Comparison of ENCODE assay signal across 8 cellular contexts in the genomic region with DNA sequence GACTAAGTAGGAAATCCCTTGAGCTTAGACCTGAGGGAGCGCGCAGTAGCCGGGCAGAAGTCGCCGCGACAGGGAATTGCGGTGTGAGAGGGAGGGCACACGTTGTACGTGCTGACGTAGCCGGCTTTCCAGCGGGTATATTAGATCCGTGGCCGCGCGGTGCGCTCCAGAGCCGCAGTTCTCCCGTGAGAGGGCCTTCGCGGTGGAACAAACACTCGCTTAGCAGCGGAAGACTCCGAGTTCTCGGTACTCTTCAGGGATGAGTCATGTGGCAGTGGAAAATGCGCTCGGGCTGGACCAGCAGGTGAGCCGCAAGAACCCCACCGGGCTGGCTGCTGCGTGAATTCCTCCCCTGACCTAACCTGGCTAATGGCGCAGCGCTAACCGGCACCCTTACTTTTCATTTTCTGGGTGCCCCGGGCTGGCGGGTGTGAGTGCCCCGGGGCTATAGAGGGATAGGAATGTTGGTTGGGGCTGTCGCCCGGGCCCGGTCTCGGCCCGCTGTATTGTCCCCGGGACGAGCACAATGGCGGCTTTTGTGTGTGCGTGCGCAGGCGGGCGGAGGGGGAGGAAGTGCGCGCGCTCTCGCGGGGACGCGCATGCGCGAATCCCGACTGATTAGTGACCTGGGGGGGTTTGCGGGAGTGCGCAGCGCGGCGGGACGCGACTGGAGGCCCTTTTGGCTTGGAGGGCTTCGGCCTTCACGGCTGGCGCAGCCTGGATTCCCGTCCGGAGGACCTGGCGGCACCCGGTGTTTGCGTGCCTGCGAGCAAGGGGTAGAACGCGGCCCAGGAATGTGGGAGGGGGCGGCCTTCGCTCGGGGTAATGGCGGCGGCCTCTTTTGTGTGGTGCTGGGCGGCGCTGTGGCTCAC. TPM values are rescaled to one million over a fixed set of nuclear protein-coding genes. Genes with fewer than 3 reads are reported as not detected.
DNase-seq lines count a peak whose midpoint lies in the region; ATAC-seq and TF ChIP-seq lines count a peak whose summit lies in the region.

A gene (plus strand): TSS at position 169 of the 872 bp plus-strand sequence. CDS start 91 bp downstream, at position 260.

- H3K9me3 Mint-ChIP-seq in neural crest cell = no peaks in the 10 kb centered on the region

- peaks cover 14% of the 10 kb centered on the region for H3K36me3 Mint-ChIP-seq in neural crest cell (ENCODE audit: low read depth)

- peak within 1 kb of the TSS; percentile 100 for H3K27ac ChIP-seq in stomach smooth muscle (ENCODE audit: low read length)

- peak within 1 kb of the TSS; percentile 100 for H3K27ac Mint-ChIP-seq in neural crest cell (ENCODE audit: unreplicated experiment)

- peak; percentile 47 for ATAC-seq in GM21576 (IDR thresholded peaks at IDR 0.05; ENCODE audit: unreplicated experiment)

- no peaks in the 10 kb centered on the region for H3K27me3 ChIP-seq in stomach smooth muscle (ENCODE audit: control insufficient read depth in 1 of 2, insufficient read depth in 2 of 2, low read length in 2 of 2)

- no peaks in the 10 kb centered on the region for H3K9me3 ChIP-seq in stomach smooth muscle (ENCODE audit: control insufficient read depth in 2 of 2, low read length in 2 of 2)

- peak within 1 kb of the TSS; percentile 86 for H3K4me3 ChIP-seq in Jurkat, Clone E6-1 (ENCODE audit: low read length)
- peak within 1 kb of the TSS; percentile 86 to 98 for H3K4me3 ChIP-seq in stomach smooth muscle (ENCODE audit: low read length in 2 of 2)

- peaks cover 0 to 4% of the 10 kb centered on the region in 2 donors for H3K36me3 ChIP-seq in stomach smooth muscle (ENCODE audit: control insufficient read depth in 2 of 2, insufficient read depth in 2 of 2, low read length in 2 of 2)

- H3K9ac ChIP-seq in stomach smooth muscle (ENCODE audit: low read length in 2 of 2) = peak within 1 kb of the TSS; percentile 99 to 100

- peak; percentile 13 for TF ChIP-seq CTCF in neural crest cell (conservative IDR thresholded peaks at IDR 0.05)

- peak; percentile 86 for DNase-seq in DMS53 treated with DMSO at 0.1 percent for 48 hours (lab: John Stamatoyannopoulos, UW; ENCODE audit: unreplicated experiment)
- DNase-seq in Jurkat, Clone E6-1 (ENCODE audit: low read depth, low spot score) = peak; percentile 79
- DNase-seq in RPMI8226 = peak; percentile 87
- peak; percentile 93 for DNase-seq in activated effector memory CD4-positive, alpha-beta T cell treated with anti-CD3 and anti-CD28 coated beads, Interleukin-2, amount 50 U/mL, for 16 hours
- DNase-seq in fibroblast of the conjunctiva (ENCODE audit: low read depth) = peak; percentile 85
- DNase-seq in neural crest cell (ENCODE audit: low read depth, low spot score) = peak; percentile 69

- H3K4me1 ChIP-seq in stomach smooth muscle (ENCODE audit: control insufficient read depth, insufficient read depth, low read length) = peaks cover 34% of the 10 kb centered on the region

- peaks cover 39% of the 10 kb centered on the region for H3K4me1 Mint-ChIP-seq in neural crest cell

- H3K27me3 Mint-ChIP-seq in neural crest cell (ENCODE audit: low read depth) = peaks cover 26% of the 10 kb centered on the region

- H3K4me3 Mint-ChIP-seq in neural crest cell = peak within 1 kb of the TSS; percentile 97

RNA-seq across cellular contexts. Expression of the gene that starts here (rescaled TPM):
- polyA plus RNA-seq in Jurkat, Clone E6-1 (2012; ENCODE audit: insufficient read depth, insufficient read length) = 106 TPM
- 300 and 308 TPM in 2 replicates for total RNA-seq in neural crest cell

Comparison
In these comparisons a context has a peak if more than half of its experiments do, and no peak if none do; other contexts are left out.
1. Peak in every context shown above with its lines: DNase-seq, ATAC-seq, H3K4me3 ChIP-seq and H3K27ac ChIP-seq.